ENCODE assay signal across 10 cellular contexts in genomic region chr11:83521647-83522596, GRCh38.
DNase-seq lines count a peak whose midpoint lies in the region; ATAC-seq and FAIRE-seq lines count a peak whose summit lies in the region.
"Had no signal": no experiment of that assay in that cellular context is flagged by ENCODE, and none has a peak within 500 bp of the region (broad histone marks: within the 10 kb centered on the region; RNA-seq: fewer than 3 reads in every experiment).

No MANE protein-coding gene starts in this region.

- ATAC-seq in left colon = no peak

- H3K4me3 ChIP-seq in Jurkat, Clone E6-1 (ENCODE audit: low read length) = no peak overlapping the region

- intact Hi-C loops in left colon (cut with DNase I, micrococcal nuclease) = no loop called here

- no peak for FAIRE-seq in HTR-8/SVneo (lab: Jason Lieb, UNC)

- DNase-seq in DMS153 treated with DMSO at 0.1 percent for 48 hours (lab: John Stamatoyannopoulos, UW; ENCODE audit: unreplicated experiment) = peak; percentile 33
- peak; percentile 6 for DNase-seq in Jurkat, Clone E6-1 (ENCODE audit: low read depth, low spot score)
- DNase-seq in SK-N-DZ (ENCODE audit: low spot score) = peak; percentile 40
- DNase-seq in kidney tubule cell (ENCODE audit: low spot score) = peak; percentile 33
- DNase-seq in HTR-8/SVneo (ENCODE audit: insufficient read length, low spot score) = no peak
- DNase-seq in KG1 (lab: John Stamatoyannopoulos, UW) = no peak
- no peak for DNase-seq in SKM-1 (lab: John Stamatoyannopoulos, UW; ENCODE audit: unreplicated experiment)
- no peak for DNase-seq in left colon
- DNase-seq: activated T-cell treated with anti-CD3 and anti-CD28 coated beads, Interleukin-2, amount 50 U/mL, for 24 hours; NCI-H1436 treated with DMSO at 0.1 percent for 48 hours had no signal

Comparison
In these comparisons a context has a peak if more than half of its experiments do, and no peak if none do; other contexts are left out.
1. DNase-seq: peak in DMS153 treated with DMSO at 0.1 percent for 48 hours (single experiment), Jurkat, Clone E6-1 (single experiment), SK-N-DZ (single experiment) and kidney tubule cell (single experiment); none in HTR-8/SVneo (single experiment), KG1 (single experiment), SKM-1 (single experiment) and left colon (0 of 2).